In genomic region chr22:31339148-31339832, GRCh38 we compare ENCODE assay signal across 1 cellular context.
TF ChIP-seq lines count a peak whose summit lies in the region.

No MANE protein-coding gene starts in this region.

TF ChIP-seq in HepG2, 621 proteins besides CTCF, POLR2A, EP300 and RAD21 (continued from another document and continues in another):
- TF ChIP-seq ZNF577 (CRISPR knock-in tag; IDR thresholded peaks at IDR 0.05; ENCODE audit: borderline replicate concordance, low read depth) (no peak), ISX (CRISPR knock-in tag; conservative IDR thresholded peaks at IDR 0.05) (no peak), ZBTB39 (CRISPR knock-in tag; IDR thresholded peaks at IDR 0.05) (no peak), PBX3 (CRISPR knock-in tag; IDR thresholded peaks at IDR 0.05; ENCODE audit: borderline replicate concordance) (no peak), ZFP36L2 (CRISPR knock-in tag; IDR thresholded peaks at IDR 0.05) (no peak), ZNF274 (CRISPR knock-in tag; IDR thresholded peaks at IDR 0.05) (no peak), ZNF235 (CRISPR knock-in tag; IDR thresholded peaks at IDR 0.05; ENCODE audit: borderline replicate concordance) (no peak), HNRNPH1 (optimal IDR thresholded peaks at IDR 0.05; ENCODE audit: low read depth, low read length) (no peak), LCORL (IDR thresholded peaks at IDR 0.05) (no peak), LCORL (CRISPR knock-in tag; IDR thresholded peaks at IDR 0.05) (peak; percentile 32; the same call in 1 of the 2 replicates), JARID2 (CRISPR knock-in tag; IDR thresholded peaks at IDR 0.05; ENCODE audit: insufficient replicate concordance) (no peak), ZBTB46 (CRISPR knock-in tag; IDR thresholded peaks at IDR 0.05; ENCODE audit: borderline replicate concordance) (no peak), ZBTB8A (CRISPR knock-in tag; IDR thresholded peaks at IDR 0.05; ENCODE audit: borderline replicate concordance, low read depth) (no peak), ZFP82 (CRISPR knock-in tag; IDR thresholded peaks at IDR 0.05; ENCODE audit: borderline replicate concordance) (no peak), SALL1 (CRISPR knock-in tag; IDR thresholded peaks at IDR 0.05) (peak; percentile 72), ZNF10 (CRISPR knock-in tag; IDR thresholded peaks at IDR 0.05; ENCODE audit: borderline replicate concordance, low read depth) (no peak), RFX5 (IDR thresholded peaks at IDR 0.05; ENCODE audit: low read depth, low read length) (no peak; the same call in 1 of the 2 replicates), MIXL1 (CRISPR knock-in tag; IDR thresholded peaks at IDR 0.05) (no peak; the same call in 1 of the 2 replicates), ZNF33B (CRISPR knock-in tag; IDR thresholded peaks at IDR 0.05) (no peak; the same call in 1 of the 2 replicates), ARID2 (CRISPR knock-in tag; IDR thresholded peaks at IDR 0.05; ENCODE audit: borderline replicate concordance) (no peak), XRCC5 (optimal IDR thresholded peaks at IDR 0.05; ENCODE audit: low read length) (no peak), ZFP37 (CRISPR knock-in tag; IDR thresholded peaks at IDR 0.05; ENCODE audit: borderline replicate concordance) (no peak), HBP1 (CRISPR knock-in tag; IDR thresholded peaks at IDR 0.05; ENCODE audit: low read depth) (no peak), ZNF772 (CRISPR knock-in tag; IDR thresholded peaks at IDR 0.05) (no peak; the same call in 1 of the 2 replicates), TEF (CRISPR knock-in tag; IDR thresholded peaks at IDR 0.05) (no peak), ZNF253 (CRISPR knock-in tag; IDR thresholded peaks at IDR 0.05; ENCODE audit: borderline replicate concordance) (no peak), HOXA5 (CRISPR knock-in tag; IDR thresholded peaks at IDR 0.05) (no peak), SOX5 (CRISPR knock-in tag; IDR thresholded peaks at IDR 0.05; ENCODE audit: borderline replicate concordance) (peak; percentile 86), ZNF773 (CRISPR knock-in tag; IDR thresholded peaks at IDR 0.05; ENCODE audit: borderline replicate concordance) (no peak), ZNF768 (CRISPR knock-in tag; IDR thresholded peaks at IDR 0.05) (no peak), MTF2 (CRISPR knock-in tag; IDR thresholded peaks at IDR 0.05; ENCODE audit: borderline replicate concordance) (no peak), FOXP4 (CRISPR knock-in tag; IDR thresholded peaks at IDR 0.05) (peak; percentile 79), ZNF776 (CRISPR knock-in tag; IDR thresholded peaks at IDR 0.05) (no peak), ZNF792 (CRISPR knock-in tag; IDR thresholded peaks at IDR 0.05) (no peak), MXI1 (IDR thresholded peaks at IDR 0.05; ENCODE audit: borderline replicate concordance, low read depth, low read length) (peak; percentile 64; the same call in 1 of the 3 replicates), PHF8 (CRISPR knock-in tag; IDR thresholded peaks at IDR 0.05) (no peak), KAT7 (CRISPR knock-in tag; IDR thresholded peaks at IDR 0.05; ENCODE audit: borderline replicate concordance) (no peak), ZC3H4 (CRISPR knock-in tag; IDR thresholded peaks at IDR 0.05; ENCODE audit: borderline replicate concordance) (no peak), TCF7 (IDR thresholded peaks at IDR 0.05; ENCODE audit: low read depth) (peak; percentile 78), GABPB1 (CRISPR knock-in tag; IDR thresholded peaks at IDR 0.05) (no peak), THYN1 (CRISPR knock-in tag; IDR thresholded peaks at IDR 0.05; ENCODE audit: borderline replicate concordance, low read depth) (no peak), ADNP (CRISPR knock-in tag; IDR thresholded peaks at IDR 0.05) (no peak), ZNF691 (CRISPR knock-in tag; IDR thresholded peaks at IDR 0.05; ENCODE audit: borderline replicate concordance, low read depth) (no peak), KDM3A (CRISPR knock-in tag; IDR thresholded peaks at IDR 0.05; ENCODE audit: low read depth) (no peak), CBX2 (IDR thresholded peaks at IDR 0.05; ENCODE audit: low read depth, low read length) (no peak), CBX2 (CRISPR knock-in tag; IDR thresholded peaks at IDR 0.05; ENCODE audit: low read depth) (no peak), GTF2F1 (IDR thresholded peaks at IDR 0.05; ENCODE audit: low read length) (no peak), STAT5B (CRISPR knock-in tag; IDR thresholded peaks at IDR 0.05) (no peak), ASH2L (IDR thresholded peaks at IDR 0.05; ENCODE audit: insufficient read length, low read depth, low read length) (peak; percentile 81), ZXDC (CRISPR knock-in tag; IDR thresholded peaks at IDR 0.05) (no peak), SP4 (CRISPR knock-in tag; IDR thresholded peaks at IDR 0.05) (no peak), SMC3 (IDR thresholded peaks at IDR 0.05; ENCODE audit: low read length) (no peak), FOXA1 (IDR thresholded peaks at IDR 0.05) (no peak), FOXA1 (CRISPR knock-in tag; IDR thresholded peaks at IDR 0.05) (no peak; the same call in 1 of the 2 replicates), BCLAF1 (IDR thresholded peaks at IDR 0.05) (no peak)
